In the genomic region with DNA sequence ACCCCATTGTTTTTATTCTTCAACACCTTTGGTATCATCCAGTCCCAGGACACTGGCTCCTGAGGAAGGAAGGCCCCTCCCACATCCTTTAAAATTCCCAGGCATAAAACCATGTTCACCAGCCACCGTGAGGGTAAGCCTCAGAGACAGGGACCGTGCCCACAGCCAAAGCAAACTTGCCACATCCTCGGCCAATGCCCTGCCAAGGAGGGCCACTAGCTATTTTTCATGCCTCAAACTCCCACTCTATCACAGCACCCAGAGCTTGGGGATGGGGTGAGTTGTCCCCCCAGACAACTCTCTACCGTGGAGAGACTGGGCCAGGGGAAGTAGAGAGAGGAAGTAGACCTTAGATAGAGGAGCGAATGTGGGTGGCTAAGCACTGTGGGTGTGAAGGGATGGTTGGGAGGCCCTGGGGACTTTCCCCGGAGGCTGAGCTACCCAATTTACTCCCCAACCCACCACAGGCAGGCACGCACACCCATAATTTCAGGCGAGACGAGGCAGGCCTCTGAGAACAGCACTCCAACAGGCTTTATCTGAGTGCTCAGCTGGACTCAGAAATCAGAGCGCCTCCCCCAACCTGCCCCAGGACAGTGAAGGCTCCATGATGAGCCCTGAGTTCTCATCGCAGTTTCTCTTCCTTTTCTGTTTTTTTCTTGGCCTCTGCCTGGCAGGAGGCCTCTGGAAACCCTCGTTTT, we compare ENCODE assay signal across 8 cellular contexts. TPM values are rescaled to one million over a fixed set of nuclear protein-coding genes. Genes with fewer than 3 reads are reported as not detected.
DNase-seq lines count a peak whose midpoint lies in the region; ATAC-seq, FAIRE-seq and TF ChIP-seq lines count a peak whose summit lies in the region.
"Had no signal": no experiment of that assay in that cellular context is flagged by ENCODE, and none has a peak within 500 bp of the region (broad histone marks: within the 10 kb centered on the region; RNA-seq: fewer than 3 reads in every experiment).

No MANE protein-coding gene starts in this region.

- H3K4me2 ChIP-seq in HepG2 (ENCODE audit: low read depth, low read length) = peak overlapping the region; percentile 78

- no peak overlapping the region for H2AFZ ChIP-seq in HepG2 (ENCODE audit: low read length)

- H3K27ac ChIP-seq in HepG2 (ENCODE audit: extremely low read length, insufficient read depth, low read length) = no peak overlapping the region

- H4K20me1 ChIP-seq in HepG2 (ENCODE audit: insufficient read depth, low read length) = no peaks in the 10 kb centered on the region

- no peaks in the 10 kb centered on the region for H3K27me3 Mint-ChIP-seq in activated naive CD4-positive, alpha-beta T cell treated with anti-CD3 and anti-CD28 coated beads for 36 hours (ENCODE audit: low read depth)

- ATAC-seq in HG03025 (IDR thresholded peaks at IDR 0.05; ENCODE audit: low FRiP score, unreplicated experiment) = peak; percentile 59
- ATAC-seq in HepG2 = peak; percentile 48

- H3K4me1 Mint-ChIP-seq in activated naive CD4-positive, alpha-beta T cell treated with anti-CD3 and anti-CD28 coated beads for 36 hours (ENCODE audit: low read depth) = peaks cover 72% of the 10 kb centered on the region

- TF ChIP-seq RAD21 in HepG2 (CRISPR knock-in tag; IDR thresholded peaks at IDR 0.05) = no peak

- peak overlapping the region; percentile 99 for H3K27ac Mint-ChIP-seq in activated naive CD4-positive, alpha-beta T cell treated with anti-CD3 and anti-CD28 coated beads for 36 hours

- TF ChIP-seq EP300 in HepG2 (IDR thresholded peaks at IDR 0.05; ENCODE audit: low read depth in 2 of 2, low read length in 2 of 2) (no peak), HepG2 (CRISPR knock-in tag; IDR thresholded peaks at IDR 0.05; ENCODE audit: borderline replicate concordance) (no peak)

- WGBS in HepG2 (ENCODE audit: low lambda C conversion rate) = 25% methylated on average over 8 of the region's 12 CpGs

- CTCF ChIA-PET in activated naive CD4-positive, alpha-beta T cell treated with anti-CD3 and anti-CD28 coated beads for 36 hours (lab: Charles Lee) = interaction anchor here (1.0 to 8.2 kb wide), 10 partner anchors 10 to 250 kb away, joined by 3 to 98 read pairs (median 6); partner anchors contain the start of gene BTG2
- CTCF ChIA-PET in HepG2 (lab: Yijun Ruan, JAX; ENCODE audit: low intra/inter-chr PET ratio, low total read pairs) = no interaction called here

- no TSS peak for BruUV-seq in HepG2 (replicated peaks; lab: Mats Ljungman, UMichigan)

- intact Hi-C loops in activated naive CD4-positive, alpha-beta T cell treated with anti-CD3 and anti-CD28 coated beads for 36 hours (cut with micrococcal nuclease) = loop anchor here (1.0 to 10.0 kb wide), 7 partner anchors 16 to 1225 kb away; partner anchors contain the start of genes ATP2B4, BTG2, KDM5B and LAX1
- intact Hi-C loops in HepG2 (cut with micrococcal nuclease; ENCODE audit: unreplicated experiment) = no loop called here

- TF ChIP-seq POLR2A in GM18951 (IDR thresholded peaks at IDR 0.05; ENCODE audit: extremely low read depth, insufficient read depth, insufficient read length) (peak; percentile 66), HepG2 (IDR thresholded peaks at IDR 0.05; ENCODE audit: insufficient read depth in 1 of 2, low read depth in 2 of 2, low read length in 2 of 2) (no peak)

- H3K9me3 Mint-ChIP-seq in activated naive CD4-positive, alpha-beta T cell treated with anti-CD3 and anti-CD28 coated beads for 36 hours = no peaks in the 10 kb centered on the region

- peak overlapping the region; percentile 3; the same call in 1 of the 2 replicates for H3K9ac ChIP-seq in HepG2 (ENCODE audit: insufficient read depth, low read depth, low read length)

- peak overlapping the region; percentile 83 for H3K4me3 Mint-ChIP-seq in activated naive CD4-positive, alpha-beta T cell treated with anti-CD3 and anti-CD28 coated beads for 36 hours

- peak overlapping the region in 1 of 3 experiments; percentile 42; a peak in 2 of 6 replicates for H3K4me3 ChIP-seq in HepG2 (replicated peaks in 1 of 3; ENCODE audit: insufficient read depth in 1 of 3, low read depth in 2 of 3, low read length in 3 of 3)

- peaks cover 36% of the 10 kb centered on the region for H3K4me1 ChIP-seq in HepG2 (ENCODE audit: insufficient read depth, low read length)

- H3K79me2 ChIP-seq in HepG2 (ENCODE audit: insufficient read depth, low read length) = no peaks in the 10 kb centered on the region

- H3K27me3 ChIP-seq in HepG2 (ENCODE audit: control insufficient read depth in 1 of 2, insufficient read depth in 2 of 2, low read length in 2 of 2) = peaks cover 0 to 52% of the 10 kb centered on the region in 2 experiments

- no peaks in the 10 kb centered on the region for H3K36me3 ChIP-seq in HepG2 (replicated peaks in 1 of 2; ENCODE audit: control insufficient read depth in 1 of 2, insufficient read depth in 2 of 2, low read length in 2 of 2)

- no peak for TF ChIP-seq CTCF in HepG2 (CRISPR knock-in tag; IDR thresholded peaks at IDR 0.05)

- FAIRE-seq in HepG2 (lab: Jason Lieb, UNC) = no peak

- POLR2A ChIA-PET in HepG2 (lab: Yijun Ruan, JAX) = interaction anchor here (6.5 kb wide), 1 partner anchor 18 kb away, joined by 77 read pairs; the partner anchor contains the start of gene BTG2

- peak; percentile 98 for DNase-seq in SIG-M5 treated with dmso at 0.1 percent for 504 hours (lab: John Stamatoyannopoulos, UW; ENCODE audit: unreplicated experiment)
- peak; percentile 97 for DNase-seq in activated naive CD4-positive, alpha-beta T cell treated with anti-CD3 and anti-CD28 coated beads for 36 hours
- no peak for DNase-seq in HepG2 (ENCODE audit: low spot score)
- DNase-seq in stimulated activated CD8-positive, alpha-beta memory T cell treated with anti-CD3 and anti-CD28 coated beads, Interleukin-12 subunit alpha, Interleukin-12 subunit beta, amount 100 ng/mL, for 24 hours (ENCODE audit: extremely low read depth) = peak; percentile 76
- DNase-seq in hepatic stellate cell (ENCODE audit: low spot score) = no peak

- in situ Hi-C loops in GM18951 (cut with MboI; ENCODE audit: low sequenced_read_pairs, unreplicated experiment) = no loop called here
- in situ Hi-C loops in HepG2 (cut with HindIII; ENCODE audit: extremely low pct_ligation_motif_present, low pct_unique_long_range_greater_than_20kb) = no loop called here

- H3K36me3 Mint-ChIP-seq in activated naive CD4-positive, alpha-beta T cell treated with anti-CD3 and anti-CD28 coated beads for 36 hours (ENCODE audit: low read depth) = no peaks in the 10 kb centered on the region

- H3K9me3 ChIP-seq in HepG2 (ENCODE audit: low read length) = no peaks in the 10 kb centered on the region

TF ChIP-seq in HepG2, 621 proteins besides CTCF, POLR2A, EP300 and RAD21 (continues in another document):
- TF ChIP-seq EHMT2 (IDR thresholded peaks at IDR 0.05; ENCODE audit: borderline replicate concordance, low read depth, low read length) = no peak
- TF ChIP-seq ZNF605 (CRISPR knock-in tag; IDR thresholded peaks at IDR 0.05) = no peak
- TF ChIP-seq HNRNPUL1 (IDR thresholded peaks at IDR 0.05; ENCODE audit: low read depth, low read length) = no peak

RNA-seq across cellular contexts. Expression of gene BTG2, which starts 15.9 kb away (rescaled TPM):
- total RNA-seq in activated naive CD4-positive, alpha-beta T cell treated with anti-CD3 and anti-CD28 coated beads for 36 hours = 100 to 1,000 TPM; 106 to 109 TPM
- total RNA-seq in HepG2 (2016; rRNA removed; fragmentation: Illumina TruSeq; extraction: Trizol) = 18.3 and 18.7 TPM in 2 replicates
- 2.8 and 3.5 TPM in 2 replicates for total RNA-seq in HepG2 (2016; cell fraction: cytosol; rRNA removed; fragmentation: Illumina TruSeq; extraction: Trizol; ENCODE audit: low read depth)
- total RNA-seq in HepG2 (2016; cell fraction: insoluble cytoplasmic fraction; rRNA removed; fragmentation: Illumina TruSeq; extraction: Trizol) = 15.4 and 19.8 TPM in 2 replicates
- total RNA-seq in HepG2 (2016; cell fraction: membrane; rRNA removed; fragmentation: Illumina TruSeq; extraction: Trizol) = 11.7 and 12.9 TPM in 2 replicates
- total RNA-seq in HepG2 (2016; cell fraction: nucleus; rRNA removed; fragmentation: Illumina TruSeq; extraction: Trizol) = 11.8 and 13.3 TPM in 2 replicates
- 13.6 and 16.7 TPM in 2 replicates for polyA plus RNA-seq in HepG2 (2011; rRNA removed)
- polyA plus RNA-seq in HepG2 (2011; cell fraction: cytosol; rRNA removed) = 11.2 and 13.0 TPM in 2 replicates
- 8.6 and 10.6 TPM in 2 replicates for polyA plus RNA-seq in HepG2 (2011; cell fraction: nucleus; rRNA removed)
- 4.4 and 7.3 TPM in 2 replicates for polyA plus RNA-seq in HepG2 (2012)
- polyA plus RNA-seq in HepG2 (2016; cell fraction: cytosol; fragmentation: Illumina TruSeq; extraction: Trizol; ENCODE audit: low read depth) = 2.1 and 2.2 TPM in 2 replicates
- 18.8 and 19.2 TPM in 2 replicates for polyA plus RNA-seq in HepG2 (2016; cell fraction: insoluble cytoplasmic fraction; fragmentation: Illumina TruSeq; extraction: Trizol; ENCODE audit: low read depth)
- polyA plus RNA-seq in HepG2 (2016; cell fraction: membrane; fragmentation: Illumina TruSeq; extraction: Trizol; ENCODE audit: low read depth) = 6.5 and 7.0 TPM in 2 replicates
- polyA plus RNA-seq in HepG2 (2016; cell fraction: nucleus; fragmentation: Illumina TruSeq; extraction: Trizol; ENCODE audit: insufficient read depth, low read depth) = 18.0 and 19.6 TPM in 2 replicates
- 9.6 and 12.5 TPM in 2 replicates for polyA minus RNA-seq in HepG2 (2011; rRNA and poly(A)+ RNA removed; ENCODE audit: low replicate concordance)
- polyA minus RNA-seq in HepG2 (2011; cell fraction: cytosol; rRNA and poly(A)+ RNA removed) = 8.5 and 9.2 TPM in 2 replicates
- polyA minus RNA-seq in HepG2 (2011; cell fraction: nucleus; rRNA and poly(A)+ RNA removed) = 4.9 and 8.8 TPM in 2 replicates

RNA-seq across cellular contexts. Expression of gene CHIT1, which starts 60.0 kb away (rescaled TPM):
- total RNA-seq in activated naive CD4-positive, alpha-beta T cell treated with anti-CD3 and anti-CD28 coated beads for 36 hours = 1 to 10 TPM; 1.1 to 1.3 TPM
- total RNA-seq in HepG2 (2016; rRNA removed; fragmentation: Illumina TruSeq; extraction: Trizol) = not detected in 2 replicates
- total RNA-seq in HepG2 (2016; cell fraction: cytosol; rRNA removed; fragmentation: Illumina TruSeq; extraction: Trizol; ENCODE audit: low read depth) = not detected in 2 replicates
- total RNA-seq in HepG2 (2016; cell fraction: insoluble cytoplasmic fraction; rRNA removed; fragmentation: Illumina TruSeq; extraction: Trizol) = not detected in 2 replicates
- not detected in 2 replicates for total RNA-seq in HepG2 (2016; cell fraction: membrane; rRNA removed; fragmentation: Illumina TruSeq; extraction: Trizol)
- total RNA-seq in HepG2 (2016; cell fraction: nucleus; rRNA removed; fragmentation: Illumina TruSeq; extraction: Trizol) = not detected in 2 replicates
- polyA plus RNA-seq in HepG2 (2011; rRNA removed) = not detected in 2 replicates
- polyA plus RNA-seq in HepG2 (2011; cell fraction: cytosol; rRNA removed) = not detected in 2 replicates
- not detected in 2 replicates for polyA plus RNA-seq in HepG2 (2011; cell fraction: nucleus; rRNA removed)
- polyA plus RNA-seq in HepG2 (2012) = not detected in 2 replicates
- not detected in 2 replicates for polyA plus RNA-seq in HepG2 (2016; cell fraction: cytosol; fragmentation: Illumina TruSeq; extraction: Trizol; ENCODE audit: low read depth)
- not detected in 2 replicates for polyA plus RNA-seq in HepG2 (2016; cell fraction: insoluble cytoplasmic fraction; fragmentation: Illumina TruSeq; extraction: Trizol; ENCODE audit: low read depth)
- polyA plus RNA-seq in HepG2 (2016; cell fraction: membrane; fragmentation: Illumina TruSeq; extraction: Trizol; ENCODE audit: low read depth) = not detected in 2 replicates
- not detected in 2 replicates for polyA plus RNA-seq in HepG2 (2016; cell fraction: nucleus; fragmentation: Illumina TruSeq; extraction: Trizol; ENCODE audit: insufficient read depth, low read depth)
- 0.16 TPM in 1 of 2 replicates, not detected in the other for polyA minus RNA-seq in HepG2 (2011; rRNA and poly(A)+ RNA removed; ENCODE audit: low replicate concordance)
- not detected in 2 replicates for polyA minus RNA-seq in HepG2 (2011; cell fraction: cytosol; rRNA and poly(A)+ RNA removed)
- polyA minus RNA-seq in HepG2 (2011; cell fraction: nucleus; rRNA and poly(A)+ RNA removed) = not detected in 2 replicates
- total RNA-seq: fibroblast of lung had no signal
- polyA plus RNA-seq: fibroblast of lung had no signal

Comparison
In these comparisons a context has a peak if more than half of its experiments do, and no peak if none do; other contexts are left out.
1. DNase-seq: peak in SIG-M5 treated with dmso at 0.1 percent for 504 hours (single experiment), activated naive CD4-positive, alpha-beta T cell treated with anti-CD3 and anti-CD28 coated beads for 36 hours (single experiment) and stimulated activated CD8-positive, alpha-beta memory T cell treated with anti-CD3 and anti-CD28 coated beads, Interleukin-12 subunit alpha, Interleukin-12 subunit beta, amount 100 ng/mL, for 24 hours (single experiment); none in HepG2 (single experiment) and hepatic stellate cell (single experiment).